ENCODE assay signal across 16 cellular contexts in genomic region chr10:4839353-4839752, GRCh38.
"Had no signal": no experiment of that assay in that cellular context is flagged by ENCODE, and none has a peak within 500 bp of the region (broad histone marks: within the 10 kb centered on the region; RNA-seq: fewer than 3 reads in every experiment).

No MANE protein-coding gene starts in this region.

- H3K36me3 ChIP-seq: neutrophil, right lobe of liver had no signal

- H3K27ac ChIP-seq: adrenal gland, neutrophil, right lobe of liver, VCaP had no signal

- DNase-seq: activated CD4-positive, alpha-beta T cell treated with anti-CD3 and anti-CD28 coated beads for 4 hours; activated naive CD4-positive, alpha-beta T cell treated with anti-CD3 and anti-CD28 coated beads, Interleukin-2, amount 10 ng/mL, durations not matched to agents 7 days and 5 days; central memory CD4-positive, alpha-beta T cell; effector memory CD8-positive, alpha-beta T cell; naive B cell; right lobe of liver; stimulated activated CD4-positive, alpha-beta T cell treated with anti-CD3 and anti-CD28 coated beads, Interleukin-2, amount 100 ng/mL, for 24 hours; stimulated activated naive B cell treated with anti-CD40 and anti-IgM and Interleukin-4, amounts not matched to agents 10 μg/mL and 1 μg/mL and 100 μg/mL, for 72 hours; substantia nigra; T-helper 1 cell; trophoblast cell had no signal

- ATAC-seq: activated T-helper 17 cell treated with anti-CD3 and anti-CD28 coated beads, Interleukin-2, amount 50 U/mL, for 72 hours; effector memory CD8-positive, alpha-beta T cell; stimulated activated naive B cell treated with anti-CD40 and anti-IgM and Interleukin-4, amounts not matched to agents 10 μg/mL and 1 μg/mL and 100 μg/mL, for 72 hours had no signal

- H3K4me3 Mint-ChIP-seq: activated naive CD4-positive, alpha-beta T cell treated with anti-CD3 and anti-CD28 coated beads, Interleukin-2, amount 10 ng/mL, durations not matched to agents 7 days and 5 days; activated T-helper 17 cell treated with anti-CD3 and anti-CD28 coated beads, Interleukin-2, amount 50 U/mL, for 72 hours; dendritic cell treated with granulocyte-macrophage colony-stimulating factor and Interleukin-4, amounts not matched to agents 40 ng/mL and 50 ng/mL, for 4 days; effector memory CD8-positive, alpha-beta T cell; naive B cell; stimulated activated naive B cell treated with anti-CD40 and anti-IgM and Interleukin-4, amounts not matched to agents 10 μg/mL and 1 μg/mL and 100 μg/mL, for 72 hours had no signal

- H3K4me3 ChIP-seq: adrenal gland, right lobe of liver had no signal

- H3K9me3 Mint-ChIP-seq: activated T-helper 17 cell treated with anti-CD3 and anti-CD28 coated beads, Interleukin-2, amount 50 U/mL, for 72 hours; dendritic cell treated with granulocyte-macrophage colony-stimulating factor and Interleukin-4, amounts not matched to agents 40 ng/mL and 50 ng/mL, for 4 days; effector memory CD8-positive, alpha-beta T cell; naive B cell; stimulated activated naive B cell treated with anti-CD40 and anti-IgM and Interleukin-4, amounts not matched to agents 10 μg/mL and 1 μg/mL and 100 μg/mL, for 72 hours had no signal

- H3K4me1 ChIP-seq: adrenal gland had no signal

- H3K27me3 ChIP-seq: adrenal gland, neutrophil, right lobe of liver had no signal

- H3K36me3 Mint-ChIP-seq: naive B cell; stimulated activated naive B cell treated with anti-CD40 and anti-IgM and Interleukin-4, amounts not matched to agents 10 μg/mL and 1 μg/mL and 100 μg/mL, for 72 hours had no signal

- H3K9me3 ChIP-seq: adrenal gland, neutrophil, right lobe of liver had no signal

- H3K27me3 Mint-ChIP-seq: activated naive CD4-positive, alpha-beta T cell treated with anti-CD3 and anti-CD28 coated beads, Interleukin-2, amount 10 ng/mL, durations not matched to agents 7 days and 5 days; activated T-helper 17 cell treated with anti-CD3 and anti-CD28 coated beads, Interleukin-2, amount 50 U/mL, for 72 hours; dendritic cell treated with granulocyte-macrophage colony-stimulating factor and Interleukin-4, amounts not matched to agents 40 ng/mL and 50 ng/mL, for 4 days; naive B cell had no signal

- H3K27ac Mint-ChIP-seq: activated naive CD4-positive, alpha-beta T cell treated with anti-CD3 and anti-CD28 coated beads, Interleukin-2, amount 10 ng/mL, durations not matched to agents 7 days and 5 days; activated T-helper 17 cell treated with anti-CD3 and anti-CD28 coated beads, Interleukin-2, amount 50 U/mL, for 72 hours; dendritic cell treated with granulocyte-macrophage colony-stimulating factor and Interleukin-4, amounts not matched to agents 40 ng/mL and 50 ng/mL, for 4 days; effector memory CD8-positive, alpha-beta T cell; naive B cell; stimulated activated naive B cell treated with anti-CD40 and anti-IgM and Interleukin-4, amounts not matched to agents 10 μg/mL and 1 μg/mL and 100 μg/mL, for 72 hours had no signal
